ENCODE assay signal across 8 cellular contexts in the genomic region with DNA sequence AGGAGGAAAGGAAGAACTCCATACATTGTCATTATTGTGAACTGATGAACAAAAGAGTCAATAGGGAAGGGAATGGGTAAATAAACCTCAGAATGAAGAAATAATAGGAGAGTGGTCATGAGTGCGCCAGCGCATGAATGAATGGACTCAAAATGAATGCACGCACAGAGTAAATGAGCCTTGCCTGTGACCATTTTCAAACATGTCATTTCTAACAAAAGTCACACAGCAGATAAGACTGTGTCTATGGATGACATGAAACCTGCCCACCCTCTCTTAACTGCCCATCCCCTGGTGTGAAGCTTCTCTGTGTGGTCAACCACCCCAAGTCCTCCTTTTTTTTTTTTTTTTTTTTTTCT.
DNase-seq lines count a peak whose midpoint lies in the region; ATAC-seq and TF ChIP-seq lines count a peak whose summit lies in the region.

No MANE protein-coding gene starts in this region.

- no peak overlapping the region for H3K27ac ChIP-seq in neural cell (ENCODE audit: low read length)
- H3K27ac ChIP-seq in caudate nucleus (ENCODE audit: low read depth, low read length): no peak overlapping the region

- H4K20me1 ChIP-seq in neural cell (ENCODE audit: insufficient read depth): no peaks in the 10 kb centered on the region

- peak overlapping the region; percentile 49 for H3K4me2 ChIP-seq in neural cell (ENCODE audit: low read length)

- no peaks in the 10 kb centered on the region for H3K9me3 ChIP-seq in neural cell (ENCODE audit: low read length)

- H3K27ac Mint-ChIP-seq in T-cell: peak overlapping the region; percentile 88 to 95

- H3K9me3 Mint-ChIP-seq in T-cell: no peaks in the 10 kb centered on the region

- H3K4me3 Mint-ChIP-seq in T-cell: peak overlapping the region; percentile 92 to 93 (median 93)

- no peaks in the 10 kb centered on the region for H3F3A ChIP-seq in neural cell (ENCODE audit: insufficient read depth, low read length, poor library complexity, severe bottlenecking)

- no peaks in the 10 kb centered on the region for H3K36me3 ChIP-seq in neural cell (ENCODE audit: insufficient read depth, low read length)

- peak overlapping the region; percentile 66 for H3K4me3 ChIP-seq in neural cell (ENCODE audit: low read length)

- CTCF ChIA-PET in T-cell (lab: Charles Lee): interaction anchor here (0.6 to 7.8 kb wide), 16 partner anchors 15 to 1907 kb away, joined by 3 to 103 read pairs (median 6); no protein-coding TSS in a partner anchor

- peak; percentile 20 for ATAC-seq in GM18868 (IDR thresholded peaks at IDR 0.05; ENCODE audit: unreplicated experiment)
- peak; percentile 6 for ATAC-seq in HG02588 (IDR thresholded peaks at IDR 0.05; ENCODE audit: unreplicated experiment)
- peak in 1 of 4 experiments; percentile 15 for ATAC-seq in T-cell (replicated peaks in 1 of 4)

- peaks cover 10 to 12% of the 10 kb centered on the region in 2 donors for H3K27me3 Mint-ChIP-seq in T-cell

- TF ChIP-seq RAD21 in neural cell (conservative IDR thresholded peaks at IDR 0.05): no peak

- peak; percentile 4 for TF ChIP-seq CTCF in neural cell (IDR thresholded peaks at IDR 0.05; ENCODE audit: poor library complexity, severe bottlenecking)

- no peaks in the 10 kb centered on the region for H3K9me2 ChIP-seq in neural cell (ENCODE audit: insufficient read depth, low read length)

- DNase-seq in T-cell (no peak), caudate nucleus (lab: John Stamatoyannopoulos, UW) (no peak), A172 (ENCODE audit: low spot score) (no peak), OCI-M2 (lab: John Stamatoyannopoulos, UW; ENCODE audit: unreplicated experiment) (no peak), NCI-H2196 treated with DMSO at 0.1 percent for 48 hours (lab: John Stamatoyannopoulos, UW; ENCODE audit: unreplicated experiment) (no peak)

- POLR2A ChIA-PET in T-cell (lab: Charles Lee): no interaction called here

- TF ChIP-seq EP300 in neural cell (conservative IDR thresholded peaks at IDR 0.05; ENCODE audit: poor library complexity, severe bottlenecking): no peak

- no peaks in the 10 kb centered on the region for H3K36me3 Mint-ChIP-seq in T-cell

- H3K79me2 ChIP-seq in neural cell (replicated peaks; ENCODE audit: insufficient read depth, low read length): no peaks in the 10 kb centered on the region

- H3K27me3 ChIP-seq in neural cell (ENCODE audit: insufficient read depth, low read depth, low read length): peaks cover 6% of the 10 kb centered on the region

- H2AFZ ChIP-seq in neural cell (ENCODE audit: low read depth, low read length): no peak overlapping the region

- peaks cover 17 to 21% (median 17%) of the 10 kb centered on the region in 3 donors for H3K4me1 Mint-ChIP-seq in T-cell

- H3K9ac ChIP-seq in neural cell (ENCODE audit: low read length): no peak overlapping the region

TF ChIP-seq in neural cell, 6 proteins besides CTCF, POLR2A, EP300 and RAD21:
- TF ChIP-seq MXI1 (conservative IDR thresholded peaks at IDR 0.05; ENCODE audit: poor library complexity, severe bottlenecking) (no peak), EZH2 (IDR thresholded peaks at IDR 0.05; ENCODE audit: borderline replicate concordance, insufficient read depth, low read length, poor library complexity, severe bottlenecking) (no peak), TAF1 (IDR thresholded peaks at IDR 0.05; ENCODE audit: low read depth) (no peak), POLR2AphosphoS5 (IDR thresholded peaks at IDR 0.05) (no peak)
- TF ChIP-seq, protein P1, sequence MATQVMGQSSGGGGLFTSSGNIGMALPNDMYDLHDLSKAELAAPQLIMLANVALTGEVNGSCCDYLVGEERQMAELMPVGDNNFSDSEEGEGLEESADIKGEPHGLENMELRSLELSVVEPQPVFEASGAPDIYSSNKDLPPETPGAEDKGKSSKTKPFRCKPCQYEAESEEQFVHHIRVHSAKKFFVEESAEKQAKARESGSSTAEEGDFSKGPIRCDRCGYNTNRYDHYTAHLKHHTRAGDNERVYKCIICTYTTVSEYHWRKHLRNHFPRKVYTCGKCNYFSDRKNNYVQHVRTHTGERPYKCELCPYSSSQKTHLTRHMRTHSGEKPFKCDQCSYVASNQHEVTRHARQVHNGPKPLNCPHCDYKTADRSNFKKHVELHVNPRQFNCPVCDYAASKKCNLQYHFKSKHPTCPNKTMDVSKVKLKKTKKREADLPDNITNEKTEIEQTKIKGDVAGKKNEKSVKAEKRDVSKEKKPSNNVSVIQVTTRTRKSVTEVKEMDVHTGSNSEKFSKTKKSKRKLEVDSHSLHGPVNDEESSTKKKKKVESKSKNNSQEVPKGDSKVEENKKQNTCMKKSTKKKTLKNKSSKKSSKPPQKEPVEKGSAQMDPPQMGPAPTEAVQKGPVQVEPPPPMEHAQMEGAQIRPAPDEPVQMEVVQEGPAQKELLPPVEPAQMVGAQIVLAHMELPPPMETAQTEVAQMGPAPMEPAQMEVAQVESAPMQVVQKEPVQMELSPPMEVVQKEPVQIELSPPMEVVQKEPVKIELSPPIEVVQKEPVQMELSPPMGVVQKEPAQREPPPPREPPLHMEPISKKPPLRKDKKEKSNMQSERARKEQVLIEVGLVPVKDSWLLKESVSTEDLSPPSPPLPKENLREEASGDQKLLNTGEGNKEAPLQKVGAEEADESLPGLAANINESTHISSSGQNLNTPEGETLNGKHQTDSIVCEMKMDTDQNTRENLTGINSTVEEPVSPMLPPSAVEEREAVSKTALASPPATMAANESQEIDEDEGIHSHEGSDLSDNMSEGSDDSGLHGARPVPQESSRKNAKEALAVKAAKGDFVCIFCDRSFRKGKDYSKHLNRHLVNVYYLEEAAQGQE (IDR thresholded peaks at IDR 0.05; ENCODE audit: borderline replicate concordance): no peak
